9 cellular contexts compared by ENCODE assay signal in the genomic region with DNA sequence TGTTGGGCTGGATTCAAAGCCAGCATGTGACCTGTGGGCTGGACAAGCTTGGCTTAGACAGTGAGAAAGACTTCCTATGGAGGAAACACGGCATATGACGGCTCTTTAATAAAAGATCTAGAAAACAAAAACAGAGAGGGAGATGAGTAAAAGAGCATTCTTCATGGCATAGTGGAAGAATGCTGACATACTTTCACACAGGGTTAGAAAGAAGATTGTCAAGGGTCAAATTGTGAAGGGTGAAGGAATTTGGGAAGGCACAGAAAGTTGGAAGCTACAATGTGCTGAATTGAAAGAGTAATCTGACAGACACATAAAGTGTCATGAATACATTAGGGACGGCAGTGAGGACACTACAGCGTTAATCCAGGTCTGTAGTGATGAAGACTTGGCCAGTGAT.
DNase-seq lines count a peak whose midpoint lies in the region; ATAC-seq and TF ChIP-seq lines count a peak whose summit lies in the region.
"Had no signal": no experiment of that assay in that cellular context is flagged by ENCODE, and none has a peak within 500 bp of the region (broad histone marks: within the 10 kb centered on the region; RNA-seq: fewer than 3 reads in every experiment).

No MANE protein-coding gene starts in this region.

- DNase-seq in heart left ventricle (no peak), sciatic nerve (ENCODE audit: low spot score) (no peak), NCI-H345 (lab: John Stamatoyannopoulos, UW) (no peak)
- DNase-seq: stimulated activated CD4-positive, alpha-beta T cell treated with anti-CD3 and anti-CD28 coated beads, Interleukin-4, amount 100 ng/mL, for 24 hours had no signal

- TF ChIP-seq POLR2A in heart left ventricle (IDR thresholded peaks at IDR 0.05) = no peak

- intact Hi-C loops in heart left ventricle (cut with DNase I) = loop anchor here in 7 of 10 donors (1.0 to 10.0 kb wide), 5 partner anchors 306 to 442 kb away; no protein-coding TSS in a partner anchor
- intact Hi-C loops in sciatic nerve (cut with DNase I) = loop anchor here (10.0 kb wide), 1 partner anchor 416 kb away; no protein-coding TSS in a partner anchor

- H3K36me3 ChIP-seq in heart left ventricle = no peaks in the 10 kb centered on the region

- H3K27me3 ChIP-seq in heart left ventricle = no peaks in the 10 kb centered on the region

- WGBS in heart left ventricle, 4 donors = 40 to 59% (median 56%) methylated on average over 4 of the region's 4 CpGs

- H3K4me3 ChIP-seq in heart left ventricle = peak overlapping the region in 6 of 12 donors; percentile 8 to 35 (median 20)

- ATAC-seq in GM19395 (IDR thresholded peaks at IDR 0.05; ENCODE audit: unreplicated experiment) = peak; percentile 13
- peak; percentile 29 for ATAC-seq in SK-N-SH treated with all-trans-retinoic acid at 6 μM for 48 hours
- ATAC-seq in heart left ventricle = peak in 3 of 4 donors; percentile 29 to 56 (median 54)
- ATAC-seq in sciatic nerve = peak; percentile 49
- no peak for ATAC-seq in GM19463 (IDR thresholded peaks at IDR 0.05; ENCODE audit: unreplicated experiment)
- no peak for ATAC-seq in HG02763 (IDR thresholded peaks at IDR 0.05; ENCODE audit: unreplicated experiment)
- ATAC-seq in GM21786 (IDR thresholded peaks at IDR 0.05; ENCODE audit: unreplicated experiment) = no peak

- H3K9me3 ChIP-seq in heart left ventricle = no peaks in the 10 kb centered on the region

- H3K4me1 ChIP-seq in heart left ventricle = peaks cover 0 to 16% (median 5%) of the 10 kb centered on the region in 12 donors

- no peak for TF ChIP-seq CTCF in heart left ventricle (IDR thresholded peaks at IDR 0.05)

- peak overlapping the region in 8 of 12 donors; percentile 16 to 72 (median 34) for H3K27ac ChIP-seq in heart left ventricle

TF ChIP-seq in SK-N-SH treated with all-trans-retinoic acid at 6 μM for 48 hours, 23 proteins besides CTCF, POLR2A, EP300 and RAD21:
- TF ChIP-seq, protein P1, sequence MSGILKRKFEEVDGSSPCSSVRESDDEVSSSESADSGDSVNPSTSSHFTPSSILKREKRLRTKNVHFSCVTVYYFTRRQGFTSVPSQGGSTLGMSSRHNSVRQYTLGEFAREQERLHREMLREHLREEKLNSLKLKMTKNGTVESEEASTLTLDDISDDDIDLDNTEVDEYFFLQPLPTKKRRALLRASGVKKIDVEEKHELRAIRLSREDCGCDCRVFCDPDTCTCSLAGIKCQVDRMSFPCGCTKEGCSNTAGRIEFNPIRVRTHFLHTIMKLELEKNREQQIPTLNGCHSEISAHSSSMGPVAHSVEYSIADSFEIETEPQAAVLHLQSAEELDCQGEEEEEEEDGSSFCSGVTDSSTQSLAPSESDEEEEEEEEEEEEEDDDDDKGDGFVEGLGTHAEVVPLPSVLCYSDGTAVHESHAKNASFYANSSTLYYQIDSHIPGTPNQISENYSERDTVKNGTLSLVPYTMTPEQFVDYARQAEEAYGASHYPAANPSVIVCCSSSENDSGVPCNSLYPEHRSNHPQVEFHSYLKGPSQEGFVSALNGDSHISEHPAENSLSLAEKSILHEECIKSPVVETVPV (CRISPR knock-in tag; IDR thresholded peaks at IDR 0.05) = no peak
- TF ChIP-seq, protein P2, sequence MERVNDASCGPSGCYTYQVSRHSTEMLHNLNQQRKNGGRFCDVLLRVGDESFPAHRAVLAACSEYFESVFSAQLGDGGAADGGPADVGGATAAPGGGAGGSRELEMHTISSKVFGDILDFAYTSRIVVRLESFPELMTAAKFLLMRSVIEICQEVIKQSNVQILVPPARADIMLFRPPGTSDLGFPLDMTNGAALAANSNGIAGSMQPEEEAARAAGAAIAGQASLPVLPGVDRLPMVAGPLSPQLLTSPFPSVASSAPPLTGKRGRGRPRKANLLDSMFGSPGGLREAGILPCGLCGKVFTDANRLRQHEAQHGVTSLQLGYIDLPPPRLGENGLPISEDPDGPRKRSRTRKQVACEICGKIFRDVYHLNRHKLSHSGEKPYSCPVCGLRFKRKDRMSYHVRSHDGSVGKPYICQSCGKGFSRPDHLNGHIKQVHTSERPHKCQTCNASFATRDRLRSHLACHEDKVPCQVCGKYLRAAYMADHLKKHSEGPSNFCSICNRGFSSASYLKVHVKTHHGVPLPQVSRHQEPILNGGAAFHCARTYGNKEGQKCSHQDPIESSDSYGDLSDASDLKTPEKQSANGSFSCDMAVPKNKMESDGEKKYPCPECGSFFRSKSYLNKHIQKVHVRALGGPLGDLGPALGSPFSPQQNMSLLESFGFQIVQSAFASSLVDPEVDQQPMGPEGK (CRISPR knock-in tag; IDR thresholded peaks at IDR 0.05; ENCODE audit: borderline replicate concordance) = no peak
- TF ChIP-seq ZNF70 (CRISPR knock-in tag; IDR thresholded peaks at IDR 0.05) (no peak), GLIS3 (CRISPR knock-in tag; IDR thresholded peaks at IDR 0.05) (no peak), ZFP3 (CRISPR knock-in tag; IDR thresholded peaks at IDR 0.05) (no peak), OSR1 (CRISPR knock-in tag; IDR thresholded peaks at IDR 0.05) (no peak), RARB (CRISPR knock-in tag; IDR thresholded peaks at IDR 0.05) (no peak), TOX (CRISPR knock-in tag; IDR thresholded peaks at IDR 0.05; ENCODE audit: borderline replicate concordance) (no peak), CSDC2 (CRISPR knock-in tag; IDR thresholded peaks at IDR 0.05) (no peak), SNAI2 (CRISPR knock-in tag; IDR thresholded peaks at IDR 0.05) (no peak), ZNF8 (CRISPR knock-in tag; IDR thresholded peaks at IDR 0.05) (no peak), ARNTL (CRISPR knock-in tag; IDR thresholded peaks at IDR 0.05; ENCODE audit: borderline replicate concordance, low read depth) (no peak), ESRRG (CRISPR knock-in tag; IDR thresholded peaks at IDR 0.05) (no peak), PPARA (CRISPR knock-in tag; IDR thresholded peaks at IDR 0.05; ENCODE audit: borderline replicate concordance) (no peak), ZNF565 (CRISPR knock-in tag; conservative IDR thresholded peaks at IDR 0.05; ENCODE audit: low read depth) (no peak), ZC3H10 (CRISPR knock-in tag; IDR thresholded peaks at IDR 0.05) (no peak), TCF4 (CRISPR knock-in tag; IDR thresholded peaks at IDR 0.05; ENCODE audit: borderline replicate concordance) (no peak)
- TF ChIP-seq, protein P3, sequence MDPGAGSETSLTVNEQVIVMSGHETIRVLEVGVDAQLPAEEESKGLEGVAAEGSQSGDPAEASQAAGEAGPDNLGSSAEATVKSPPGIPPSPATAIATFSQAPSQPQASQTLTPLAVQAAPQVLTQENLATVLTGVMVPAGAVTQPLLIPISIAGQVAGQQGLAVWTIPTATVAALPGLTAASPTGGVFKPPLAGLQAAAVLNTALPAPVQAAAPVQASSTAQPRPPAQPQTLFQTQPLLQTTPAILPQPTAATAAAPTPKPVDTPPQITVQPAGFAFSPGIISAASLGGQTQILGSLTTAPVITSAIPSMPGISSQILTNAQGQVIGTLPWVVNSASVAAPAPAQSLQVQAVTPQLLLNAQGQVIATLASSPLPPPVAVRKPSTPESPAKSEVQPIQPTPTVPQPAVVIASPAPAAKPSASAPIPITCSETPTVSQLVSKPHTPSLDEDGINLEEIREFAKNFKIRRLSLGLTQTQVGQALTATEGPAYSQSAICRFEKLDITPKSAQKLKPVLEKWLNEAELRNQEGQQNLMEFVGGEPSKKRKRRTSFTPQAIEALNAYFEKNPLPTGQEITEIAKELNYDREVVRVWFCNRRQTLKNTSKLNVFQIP (CRISPR knock-in tag; IDR thresholded peaks at IDR 0.05; ENCODE audit: borderline replicate concordance, low read depth) = no peak

Comparison
In these comparisons a context has a peak if more than half of its experiments do, and no peak if none do; other contexts are left out.
1. ATAC-seq: peak in GM19395 (single experiment), SK-N-SH treated with all-trans-retinoic acid at 6 μM for 48 hours (single experiment), heart left ventricle (3 of 4) and sciatic nerve (single experiment); none in GM19463 (single experiment), HG02763 (single experiment) and GM21786 (single experiment).